In genomic region chr14:105420141-105420975, GRCh38 we compare ENCODE assay signal across 8 cellular contexts. TPM values are rescaled to one million over a fixed set of nuclear protein-coding genes. Genes with fewer than 3 reads are reported as not detected.
A peak's percentile ranks its signal among the peaks of the same experiment; 100 is the strongest.
DNase-seq lines count a peak whose midpoint lies in the region; ATAC-seq and TF ChIP-seq lines count a peak whose summit lies in the region.

No MANE protein-coding gene starts in this region.

- peaks cover 14% of the 10 kb centered on the region for H3K4me1 Mint-ChIP-seq in nephron

- peak overlapping the region; percentile 86 for H3K4me3 ChIP-seq in NB4 (ENCODE audit: low read depth, low read length)
- peak overlapping the region; percentile 78 to 86 for H3K4me3 ChIP-seq in duodenal mucosa (ENCODE audit: low read depth in 1 of 2, low read length in 2 of 2)

- TF ChIP-seq POLR2A in NB4 (IDR thresholded peaks at IDR 0.05; ENCODE audit: extremely low read depth, insufficient read length) = no peak

- H3K9me3 ChIP-seq in duodenal mucosa (ENCODE audit: control insufficient read depth in 1 of 2, low read length in 2 of 2) = no peaks in the 10 kb centered on the region

- H3K36me3 ChIP-seq in duodenal mucosa (ENCODE audit: control insufficient read depth in 1 of 2, insufficient read depth in 2 of 2, low read length in 2 of 2) = no peaks in the 10 kb centered on the region

- H3K36me3 Mint-ChIP-seq in nephron (ENCODE audit: low read depth) = peaks cover 3% of the 10 kb centered on the region

- H3K9me3 Mint-ChIP-seq in nephron = no peaks in the 10 kb centered on the region

- H3K27me3 ChIP-seq in duodenal mucosa (ENCODE audit: control insufficient read depth in 1 of 2, insufficient read depth in 2 of 2, low read length in 2 of 2) = no peaks in the 10 kb centered on the region

- DNase-seq in COLO668 (lab: John Stamatoyannopoulos, UW; ENCODE audit: unreplicated experiment) (peak; percentile 34), NB4 (ENCODE audit: low read depth) (peak; percentile 24), NCI-H1092 treated with DMSO at 0.1 percent for 48 hours (lab: John Stamatoyannopoulos, UW) (no peak), occipital lobe (lab: John Stamatoyannopoulos, UW) (no peak)
- DNase-seq in stimulated activated CD8-positive, alpha-beta memory T cell treated with anti-CD3 and anti-CD28 coated beads, Interleukin-4, amount 100 ng/mL, for 48 hours = no peak

- TF ChIP-seq CTCF in NB4 (IDR thresholded peaks at IDR 0.05; ENCODE audit: low read depth, low read length) (no peak), nephron (IDR thresholded peaks at IDR 0.05; ENCODE audit: unreplicated experiment in 3 of 3) (no peak)

- peak overlapping the region; percentile 74 to 79 for H3K9ac ChIP-seq in duodenal mucosa (ENCODE audit: low read depth in 1 of 2, low read length in 2 of 2)

- no peak overlapping the region for H3K27ac ChIP-seq in duodenal mucosa (ENCODE audit: low read depth, low read length)

- peak overlapping the region; percentile 90 to 92 (median 92) for H3K4me3 Mint-ChIP-seq in nephron

- peaks cover 3% of the 10 kb centered on the region for H3K27me3 Mint-ChIP-seq in nephron (ENCODE audit: low read depth)

- no peak for ATAC-seq in HG03457 (IDR thresholded peaks at IDR 0.05; ENCODE audit: unreplicated experiment)

- H3K4me1 ChIP-seq in duodenal mucosa (ENCODE audit: control insufficient read depth in 1 of 2, insufficient read depth in 2 of 2, low read length in 2 of 2) = peaks cover 21 to 40% of the 10 kb centered on the region in 2 donors

- H3K27ac Mint-ChIP-seq in nephron = peak overlapping the region; percentile 62 to 86 (median 84)

RNA-seq across cellular contexts. Expression of gene MTA1, which starts 0.7 kb away (rescaled TPM):
- 37.0 TPM for total RNA-seq in occipital lobe

RNA-seq across cellular contexts. Expression of gene TEX22, which starts 22.0 kb away (rescaled TPM):
- 0.31 TPM for total RNA-seq in occipital lobe

RNA-seq across cellular contexts. Expression of gene CRIP2, which starts 54.3 kb away (rescaled TPM):
- total RNA-seq in occipital lobe = 70.2 TPM

Comparison
In these comparisons a context has a peak if more than half of its experiments do, and no peak if none do; other contexts are left out.
1. DNase-seq: peak in COLO668 (single experiment) and NB4 (single experiment); none in NCI-H1092 treated with DMSO at 0.1 percent for 48 hours (single experiment), occipital lobe (single experiment) and stimulated activated CD8-positive, alpha-beta memory T cell treated with anti-CD3 and anti-CD28 coated beads, Interleukin-4, amount 100 ng/mL, for 48 hours (single experiment).